1 cellular context compared by ENCODE assay signal in the genomic region with DNA sequence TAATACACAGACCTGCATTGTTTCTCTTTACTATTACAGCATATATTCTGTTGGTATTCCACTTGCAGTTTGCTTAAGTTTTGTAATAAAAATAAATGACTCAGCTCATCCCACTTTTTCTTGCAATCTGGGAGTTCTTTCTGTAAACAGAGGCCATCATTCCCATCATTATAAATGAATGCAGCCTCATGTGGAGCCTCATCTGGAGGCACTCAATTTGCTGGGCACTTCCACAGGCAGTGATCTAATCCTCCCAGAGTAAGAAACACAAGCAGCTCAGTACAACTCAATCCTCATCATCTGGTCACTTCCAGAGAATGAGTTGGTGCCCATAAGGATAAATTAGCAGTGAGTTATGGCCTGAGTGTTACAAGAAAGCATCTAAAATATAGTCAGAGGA.
TF ChIP-seq lines count a peak whose summit lies in the region.

No MANE protein-coding gene starts in this region.

TF ChIP-seq in H1, 55 proteins besides CTCF, POLR2A, EP300 and RAD21 (continued from another document):
- TF ChIP-seq CTBP2 (IDR thresholded peaks at IDR 0.05; ENCODE audit: borderline replicate concordance, insufficient read depth, insufficient read length, low read length) (no peak), FOSL1 (IDR thresholded peaks at IDR 0.05; ENCODE audit: insufficient read depth, low read depth, low read length) (no peak), TAF7 (optimal IDR thresholded peaks at IDR 0.05; ENCODE audit: borderline replicate concordance, low read depth, low read length) (no peak), KDM5A (IDR thresholded peaks at IDR 0.05; ENCODE audit: low read length) (no peak), BACH1 (IDR thresholded peaks at IDR 0.05; ENCODE audit: low read length) (no peak), BRCA1 (IDR thresholded peaks at IDR 0.05; ENCODE audit: low read depth, low read length) (no peak), CEBPB (IDR thresholded peaks at IDR 0.05; ENCODE audit: low read depth, low read length) (no peak), ASH2L (IDR thresholded peaks at IDR 0.05; ENCODE audit: low read length) (no peak)
- TF ChIP-seq, protein P1, sequence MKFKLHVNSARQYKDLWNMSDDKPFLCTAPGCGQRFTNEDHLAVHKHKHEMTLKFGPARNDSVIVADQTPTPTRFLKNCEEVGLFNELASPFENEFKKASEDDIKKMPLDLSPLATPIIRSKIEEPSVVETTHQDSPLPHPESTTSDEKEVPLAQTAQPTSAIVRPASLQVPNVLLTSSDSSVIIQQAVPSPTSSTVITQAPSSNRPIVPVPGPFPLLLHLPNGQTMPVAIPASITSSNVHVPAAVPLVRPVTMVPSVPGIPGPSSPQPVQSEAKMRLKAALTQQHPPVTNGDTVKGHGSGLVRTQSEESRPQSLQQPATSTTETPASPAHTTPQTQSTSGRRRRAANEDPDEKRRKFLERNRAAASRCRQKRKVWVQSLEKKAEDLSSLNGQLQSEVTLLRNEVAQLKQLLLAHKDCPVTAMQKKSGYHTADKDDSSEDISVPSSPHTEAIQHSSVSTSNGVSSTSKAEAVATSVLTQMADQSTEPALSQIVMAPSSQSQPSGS (IDR thresholded peaks at IDR 0.05; ENCODE audit: low read length) = no peak
